In the genomic region with DNA sequence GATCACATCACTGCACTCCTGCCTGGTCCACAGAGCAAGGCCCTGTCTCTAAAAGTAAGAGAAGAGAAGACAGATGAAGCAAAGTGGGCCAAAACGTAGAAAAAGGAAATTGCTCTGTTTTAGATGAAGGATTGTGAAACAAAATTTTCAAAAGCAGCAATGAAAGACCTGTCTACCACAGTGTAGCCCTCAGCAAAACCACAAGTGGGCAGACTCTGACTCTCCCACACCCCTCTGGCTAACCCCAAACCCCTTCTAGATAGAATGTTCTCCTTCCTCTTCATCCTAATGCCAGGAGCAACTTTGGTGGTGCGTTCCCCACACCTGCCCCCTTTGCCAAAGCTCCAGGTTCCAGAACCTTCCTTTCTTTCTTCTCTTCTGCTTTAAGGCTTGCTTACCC, we compare ENCODE assay signal across 12 cellular contexts. TPM values are rescaled to one million over a fixed set of nuclear protein-coding genes. Genes with fewer than 3 reads are reported as not detected.
"Had no signal": no experiment of that assay in that cellular context is flagged by ENCODE, and none has a peak within 500 bp of the region (broad histone marks: within the 10 kb centered on the region; RNA-seq: fewer than 3 reads in every experiment).

No MANE protein-coding gene starts in this region.

RNA-seq across cellular contexts. Expression of gene ALG1L2, which starts 5.0 kb away (rescaled TPM):
- total RNA-seq: activated CD4-positive, alpha-beta memory T cell treated with anti-CD3 and anti-CD28 coated beads for 36 hours; activated CD4-positive, alpha-beta T cell treated with anti-CD3 and anti-CD28 coated beads, Interleukin-2, amount 10 ng/mL, durations not matched to agents 24 days and 14 days; activated naive CD4-positive, alpha-beta T cell treated with anti-CD3 and anti-CD28 coated beads for 36 hours; activated T-helper 1 cell treated with anti-CD3 and anti-CD28 coated beads, Interleukin-12 subunit alpha, Interleukin-12 subunit beta, Interleukin-2, Interleukin-4 antibody, amounts not matched to agents 30 ng/mL and 10 ng/mL and 1 ng/mL, durations not matched to agents 14 hours and 24 hours and 36 hours; activated T-helper 2 cell treated with anti-CD3 and anti-CD28 coated beads, Interferon-gamma antibody, Interleukin-2, Interleukin-4, amounts not matched to agents 10 μg/mL and 5 μg/mL and 100 μg/mL, durations not matched to agents 14 hours and 24 hours and 36 hours; body of pancreas; dermis blood vessel endothelial cell; foreskin keratinocyte; gastrocnemius medialis had no signal
- polyA plus RNA-seq: adrenal gland, aorta, foreskin keratinocyte, heart left ventricle had no signal
